In genomic region chr20:8132632-8133587, GRCh38 we compare ENCODE assay signal across 8 cellular contexts. TPM values are rescaled to one million over a fixed set of nuclear protein-coding genes. Genes with fewer than 3 reads are reported as not detected.
DNase-seq lines count a peak whose midpoint lies in the region; ATAC-seq and TF ChIP-seq lines count a peak whose summit lies in the region.

No MANE protein-coding gene starts in this region.

- no peaks in the 10 kb centered on the region for H3K79me2 ChIP-seq in GM23338 (replicated peaks; ENCODE audit: insufficient read depth)

- H3K4me3 ChIP-seq in AG04449 (ENCODE audit: low read depth, low read length), result peak overlapping the region; percentile 76
- H3K4me3 ChIP-seq in GM23338, result peak overlapping the region; percentile 71
- H3K4me3 ChIP-seq in neutrophil (ENCODE audit: low read depth in 1 of 2, low read length in 1 of 2), result peak overlapping the region; percentile 59 to 70

- H3K4me1 Mint-ChIP-seq in GM23338, result peaks cover 16% of the 10 kb centered on the region
- H3K4me1 Mint-ChIP-seq in activated T-cell treated with anti-CD3 and anti-CD28 coated beads, Interleukin-2, amount 50 U/mL, for 4 hours (ENCODE audit: low read depth), result peaks cover 21% of the 10 kb centered on the region

- POLR2A ChIA-PET in AG04449 (lab: Yijun Ruan, JAX), result interaction anchor here (0.5 to 0.8 kb wide), 2 partner anchors 23 to 537 kb away, joined by 3 to 4 read pairs; no protein-coding TSS in a partner anchor

- DNase-seq in AG04449 (ENCODE audit: low read depth, low spot score) (no peak), GM23338 (ENCODE audit: low spot score) (peak; percentile 51), glomerular visceral epithelial cell (ENCODE audit: extremely low spot score) (peak; percentile 9), GM20000 (ENCODE audit: low spot score) (no peak), islet precursor cell (no peak)
- no peak for DNase-seq in activated T-cell treated with anti-CD3 and anti-CD28 coated beads, Interleukin-2, amount 50 U/mL, for 4 hours

- H3K4me1 ChIP-seq in GM23338 (ENCODE audit: insufficient read depth), result peaks cover 25% of the 10 kb centered on the region
- peaks cover 32 to 46% of the 10 kb centered on the region in 2 experiments for H3K4me1 ChIP-seq in neutrophil (ENCODE audit: control insufficient read depth in 1 of 2, insufficient read depth in 1 of 2, low read depth in 1 of 2, low read length in 1 of 2)

- peak overlapping the region; percentile 72; the same call in 1 of the 2 replicates for H2AFZ ChIP-seq in GM23338

- TF ChIP-seq CTCF in AG04449 (IDR thresholded peaks at IDR 0.05; ENCODE audit: insufficient read depth, low read length, missing control alignments), result no peak
- no peak for TF ChIP-seq CTCF in GM23338 (conservative IDR thresholded peaks at IDR 0.05; ENCODE audit: low read depth in 2 of 2)
- no peak for TF ChIP-seq CTCF in neutrophil (IDR thresholded peaks at IDR 0.05)
- TF ChIP-seq CTCF in GM20000 (IDR thresholded peaks at IDR 0.05; ENCODE audit: extremely low read depth, missing control alignments), result no peak

- H3K4me3 Mint-ChIP-seq in GM23338, result peak overlapping the region; percentile 85
- H3K4me3 Mint-ChIP-seq in activated T-cell treated with anti-CD3 and anti-CD28 coated beads, Interleukin-2, amount 50 U/mL, for 4 hours, result peak overlapping the region; percentile 81

- H3K36me3 ChIP-seq in GM23338 (ENCODE audit: insufficient read depth) (no peaks in the 10 kb centered on the region), neutrophil (no peaks in the 10 kb centered on the region)

- peaks cover 13% of the 10 kb centered on the region for H4K20me1 ChIP-seq in GM23338 (replicated peaks; ENCODE audit: insufficient read depth)

- H3K9me2 ChIP-seq in GM23338 (ENCODE audit: insufficient read depth), result no peaks in the 10 kb centered on the region

- no peak overlapping the region for H3K27ac Mint-ChIP-seq in GM23338

- H3K9me3 ChIP-seq in neutrophil, result no peaks in the 10 kb centered on the region

- H3K4me2 ChIP-seq in GM23338, result peak overlapping the region; percentile 93

- no peaks in the 10 kb centered on the region for H3K36me3 Mint-ChIP-seq in GM23338 (ENCODE audit: low read depth)
- H3K36me3 Mint-ChIP-seq in activated T-cell treated with anti-CD3 and anti-CD28 coated beads, Interleukin-2, amount 50 U/mL, for 4 hours (ENCODE audit: insufficient read depth), result no peaks in the 10 kb centered on the region

- peak; percentile 13; the same call in 2 of the 3 replicates for ATAC-seq in GM23338
- no peak for ATAC-seq in activated T-cell treated with anti-CD3 and anti-CD28 coated beads, Interleukin-2, amount 50 U/mL, for 4 hours
- no peak for ATAC-seq in HG02870 (IDR thresholded peaks at IDR 0.05; ENCODE audit: unreplicated experiment)

- H3F3A ChIP-seq in GM23338 (replicated peaks; ENCODE audit: low read depth), result no peaks in the 10 kb centered on the region

- peaks cover 20% of the 10 kb centered on the region for H3K27me3 Mint-ChIP-seq in GM23338 (ENCODE audit: insufficient read depth, low read depth, poor library complexity)
- H3K27me3 Mint-ChIP-seq in activated T-cell treated with anti-CD3 and anti-CD28 coated beads, Interleukin-2, amount 50 U/mL, for 4 hours (ENCODE audit: low read depth), result peaks cover 25% of the 10 kb centered on the region

- H3K9me3 Mint-ChIP-seq in GM23338, result no peaks in the 10 kb centered on the region
- H3K9me3 Mint-ChIP-seq in activated T-cell treated with anti-CD3 and anti-CD28 coated beads, Interleukin-2, amount 50 U/mL, for 4 hours, result no peaks in the 10 kb centered on the region

- H3K27me3 ChIP-seq in GM23338 (ENCODE audit: insufficient read depth), result peaks cover 46% of the 10 kb centered on the region
- peaks cover 43% of the 10 kb centered on the region for H3K27me3 ChIP-seq in neutrophil

- CTCF ChIA-PET in AG04449 (lab: Yijun Ruan, JAX), result interaction anchor here (0.6 to 12.8 kb wide), 8 partner anchors 89 to 588 kb away, joined by 3 to 181 read pairs (median 5); no protein-coding TSS in a partner anchor

- no peak overlapping the region for H3K27ac ChIP-seq in GM23338 (ENCODE audit: low read depth)
- H3K27ac ChIP-seq in neutrophil, result peak overlapping the region; percentile 52

TF ChIP-seq in GM23338, 12 proteins besides CTCF, POLR2A, EP300 and RAD21:
- TF ChIP-seq EZH2 (IDR thresholded peaks at IDR 0.05; ENCODE audit: low read depth, unreplicated experiment) (peak; percentile 26), JUNB (IDR thresholded peaks at IDR 0.05; ENCODE audit: unreplicated experiment) (no peak), NANOG (IDR thresholded peaks at IDR 0.05; ENCODE audit: borderline replicate concordance) (no peak)

RNA-seq across cellular contexts. Expression of gene PLCB1, which starts 0.8 kb away (rescaled TPM):
- total RNA-seq in GM23338 (2014; rRNA removed; shearing (Covaris generic)), result 20.6 and 20.7 TPM in 2 replicates
- polyA plus RNA-seq in GM23338 (2016; fragmentation: Nextera tagmentation; extraction: Ambion mirVana), result 10.0 and 14.9 TPM in 2 replicates
- 1 to 10 TPM in 2 of 3 donors, under 1 TPM in 1; 0.91 to 6.0 (median 2.8) TPM for total RNA-seq in activated T-cell treated with anti-CD3 and anti-CD28 coated beads, Interleukin-2, amount 50 U/mL, for 4 hours

Comparison
In these comparisons a context has a peak if more than half of its experiments do, and no peak if none do; other contexts are left out.
1. DNase-seq: peak in GM23338 (single experiment) and glomerular visceral epithelial cell (single experiment); none in AG04449 (single experiment), activated T-cell treated with anti-CD3 and anti-CD28 coated beads, Interleukin-2, amount 50 U/mL, for 4 hours (single experiment), GM20000 (single experiment) and islet precursor cell (single experiment).
2. Peak in every context shown above with its lines, with median percentiles within 50 percentile points of each other: H3K4me3 ChIP-seq.